In the genomic region with DNA sequence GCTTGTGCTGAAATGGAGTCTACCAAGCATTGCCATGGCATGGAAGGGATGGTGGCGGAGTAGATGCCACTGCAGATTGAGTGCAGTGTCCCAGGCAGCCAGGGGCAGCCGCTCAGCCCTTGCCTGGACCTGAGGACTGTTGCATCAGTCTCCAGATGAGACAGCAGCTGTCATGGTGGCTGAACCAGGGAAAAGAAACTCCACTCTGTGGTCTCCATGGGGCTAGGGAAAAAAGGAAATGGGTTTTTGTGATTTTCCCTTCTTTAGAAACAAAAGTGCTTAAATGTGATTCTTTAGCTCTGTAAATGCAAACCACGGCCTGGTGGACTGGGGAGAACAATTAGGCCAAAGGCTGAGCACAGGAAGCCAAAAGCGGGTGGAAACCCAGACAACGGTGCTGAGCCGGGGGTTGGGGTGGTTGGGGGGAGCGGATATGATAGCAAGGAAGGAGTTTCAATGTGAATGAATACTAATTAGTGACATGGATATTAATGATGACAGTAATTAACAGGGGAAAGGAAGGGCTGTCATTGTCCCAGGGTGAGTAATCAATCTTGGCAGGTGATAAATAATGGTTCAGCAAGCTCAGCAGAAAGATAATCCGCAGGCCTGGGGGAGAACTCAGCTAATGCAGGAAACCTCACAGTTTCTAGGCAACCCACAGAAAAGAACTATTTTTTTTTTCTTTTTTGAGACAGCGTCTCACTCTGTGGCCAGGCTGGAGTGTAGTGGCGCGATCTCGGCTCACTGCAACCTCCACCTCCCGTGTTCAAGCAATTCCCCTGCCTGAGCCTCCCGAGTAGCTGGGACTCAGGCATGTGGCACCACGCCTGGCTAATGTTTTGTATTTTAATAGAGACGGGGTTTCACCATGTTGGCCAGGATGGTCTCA, we compare ENCODE assay signal across 9 cellular contexts.
DNase-seq lines count a peak whose midpoint lies in the region; FAIRE-seq and TF ChIP-seq lines count a peak whose summit lies in the region.
"Had no signal": no experiment of that assay in that cellular context is flagged by ENCODE, and none has a peak within 500 bp of the region (broad histone marks: within the 10 kb centered on the region; RNA-seq: fewer than 3 reads in every experiment).

No MANE protein-coding gene starts in this region.

- no peak for TF ChIP-seq POLR2A in H54 (IDR thresholded peaks at IDR 0.05; ENCODE audit: low read depth, low read length)

- peak overlapping the region; percentile 14 for H3K4me3 Mint-ChIP-seq in activated naive CD4-positive, alpha-beta T cell treated with anti-CD3 and anti-CD28 coated beads, Interleukin-2, amount 10 ng/mL, durations not matched to agents 7 days and 5 days
- peak overlapping the region; percentile 6 for H3K4me3 Mint-ChIP-seq in nephron progenitor cell

- TF ChIP-seq CTCF in nephron progenitor cell (IDR thresholded peaks at IDR 0.05), result no peak

- H3K36me3 Mint-ChIP-seq in activated naive CD4-positive, alpha-beta T cell treated with anti-CD3 and anti-CD28 coated beads, Interleukin-2, amount 10 ng/mL, durations not matched to agents 7 days and 5 days, result no peaks in the 10 kb centered on the region
- H3K36me3 Mint-ChIP-seq in nephron progenitor cell (ENCODE audit: low read depth), result peaks cover 4% of the 10 kb centered on the region

- no peaks in the 10 kb centered on the region for H3K9me3 Mint-ChIP-seq in activated naive CD4-positive, alpha-beta T cell treated with anti-CD3 and anti-CD28 coated beads, Interleukin-2, amount 10 ng/mL, durations not matched to agents 7 days and 5 days
- H3K9me3 Mint-ChIP-seq in nephron progenitor cell, result peaks cover 6% of the 10 kb centered on the region

- peak; percentile 42 for DNase-seq in NOMO-1 treated with DMSO at 0.1 percent for 48 hours (lab: John Stamatoyannopoulos, UW; ENCODE audit: unreplicated experiment)
- no peak for DNase-seq in NOMO-1 treated with dmso at 0.1 percent for 144 hours (lab: John Stamatoyannopoulos, UW; ENCODE audit: unreplicated experiment)
- peak; percentile 19 for DNase-seq in NCI-H1417 treated with DMSO at 0.1 percent for 48 hours (lab: John Stamatoyannopoulos, UW)
- peak; percentile 66 for DNase-seq in activated naive CD4-positive, alpha-beta T cell treated with anti-CD3 and anti-CD28 coated beads, Interleukin-2, amount 10 ng/mL, durations not matched to agents 7 days and 5 days
- peak; percentile 22 for DNase-seq in nephron progenitor cell
- no peak for DNase-seq in H54 (ENCODE audit: insufficient read length, low spot score)
- DNase-seq in NCI-H1694 (lab: John Stamatoyannopoulos, UW), result no peak
- DNase-seq in SW480 (ENCODE audit: low spot score), result no peak

- CTCF ChIA-PET in activated naive CD4-positive, alpha-beta T cell treated with anti-CD3 and anti-CD28 coated beads, Interleukin-2, amount 10 ng/mL, durations not matched to agents 7 days and 5 days (lab: Charles Lee), result interaction anchor here (0.6 to 1.8 kb wide), 4 partner anchors 12 to 675 kb away, joined by 3 to 7 read pairs (median 4); no protein-coding TSS in a partner anchor

- H3K27me3 Mint-ChIP-seq in activated naive CD4-positive, alpha-beta T cell treated with anti-CD3 and anti-CD28 coated beads, Interleukin-2, amount 10 ng/mL, durations not matched to agents 7 days and 5 days, result peaks cover 6% of the 10 kb centered on the region
- H3K27me3 Mint-ChIP-seq in nephron progenitor cell (ENCODE audit: low read depth, poor library complexity), result peaks cover 12% of the 10 kb centered on the region

- peaks cover 62% of the 10 kb centered on the region for H3K4me1 Mint-ChIP-seq in activated naive CD4-positive, alpha-beta T cell treated with anti-CD3 and anti-CD28 coated beads, Interleukin-2, amount 10 ng/mL, durations not matched to agents 7 days and 5 days
- H3K4me1 Mint-ChIP-seq in nephron progenitor cell, result peaks cover 62% of the 10 kb centered on the region

- no peak for FAIRE-seq in H54 (lab: Jason Lieb, UNC)
- FAIRE-seq: keratinocyte had no signal

- peak overlapping the region; percentile 85 for H3K27ac Mint-ChIP-seq in activated naive CD4-positive, alpha-beta T cell treated with anti-CD3 and anti-CD28 coated beads, Interleukin-2, amount 10 ng/mL, durations not matched to agents 7 days and 5 days
- peak overlapping the region; percentile 81 for H3K27ac Mint-ChIP-seq in nephron progenitor cell

Comparison
In these comparisons a context has a peak if more than half of its experiments do, and no peak if none do; other contexts are left out.
1. DNase-seq: peak in NOMO-1 treated with DMSO at 0.1 percent for 48 hours (single experiment), NCI-H1417 treated with DMSO at 0.1 percent for 48 hours (single experiment), activated naive CD4-positive, alpha-beta T cell treated with anti-CD3 and anti-CD28 coated beads, Interleukin-2, amount 10 ng/mL, durations not matched to agents 7 days and 5 days (single experiment) and nephron progenitor cell (single experiment); none in NOMO-1 treated with dmso at 0.1 percent for 144 hours (single experiment), H54 (single experiment), NCI-H1694 (single experiment) and SW480 (single experiment).